1 cellular context compared by ENCODE assay signal in genomic region chr9:127574089-127574921, GRCh38.
TF ChIP-seq lines count a peak whose summit lies in the region.

No MANE protein-coding gene starts in this region.

TF ChIP-seq in HEK293, 187 proteins besides CTCF, POLR2A, EP300 and RAD21 (continued from another document):
- TF ChIP-seq ZNF660 (tag by site-specific recombination; IDR thresholded peaks at IDR 0.05) (no peak), YY1 (tag by site-specific recombination; IDR thresholded peaks at IDR 0.05) (no peak), ZNF837 (tag by site-specific recombination; IDR thresholded peaks at IDR 0.05) (no peak), EGR2 (tag by site-specific recombination; IDR thresholded peaks at IDR 0.05; ENCODE audit: low read depth) (peak; percentile 92), KLF10 (tag by site-specific recombination; IDR thresholded peaks at IDR 0.05) (no peak), ZNF248 (tag by site-specific recombination; IDR thresholded peaks at IDR 0.05) (no peak), ZNF404 (tag by site-specific recombination; IDR thresholded peaks at IDR 0.05) (no peak), OSR2 (tag by site-specific recombination; IDR thresholded peaks at IDR 0.05) (no peak), ZNF449 (tag by site-specific recombination; IDR thresholded peaks at IDR 0.05) (no peak), ZBTB8A (tag by site-specific recombination; IDR thresholded peaks at IDR 0.05) (no peak), PRDM10 (tag by site-specific recombination; IDR thresholded peaks at IDR 0.05) (peak; percentile 70), ZNF558 (tag by site-specific recombination; IDR thresholded peaks at IDR 0.05) (no peak), ZNF510 (tag by site-specific recombination; IDR thresholded peaks at IDR 0.05; ENCODE audit: insufficient replicate concordance) (no peak), ZNF777 (tag by site-specific recombination; IDR thresholded peaks at IDR 0.05; ENCODE audit: borderline replicate concordance) (no peak)
TF ChIP-seq in HEK293: peak in this region for 4.
